In the genomic region with DNA sequence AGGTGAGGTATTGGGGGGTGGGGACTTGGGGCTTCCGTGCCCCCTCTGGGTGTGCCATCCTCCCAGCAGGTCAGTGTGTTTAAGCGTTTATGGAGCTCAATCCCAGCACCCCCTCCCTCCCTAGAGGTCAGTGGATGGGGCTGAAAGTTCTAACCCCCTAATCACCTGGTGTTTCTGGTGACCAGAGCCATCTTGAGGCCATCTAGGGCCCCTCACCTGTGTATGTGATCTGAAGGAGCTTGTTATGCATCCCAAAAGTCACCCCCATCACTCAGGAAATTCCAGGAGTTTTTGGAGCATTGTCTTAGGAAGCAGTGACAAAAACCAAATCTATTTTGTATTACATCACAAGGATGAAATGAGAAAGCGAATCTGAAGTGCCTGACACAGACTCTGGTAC, we compare ENCODE assay signal across 1 cellular context.
TF ChIP-seq lines count a peak whose summit lies in the region.

No MANE protein-coding gene starts in this region.

TF ChIP-seq in GM12878, 131 proteins besides CTCF, POLR2A, EP300 and RAD21:
- TF ChIP-seq EED (IDR thresholded peaks at IDR 0.05; ENCODE audit: low read depth) (peak; percentile 70), TARDBP (IDR thresholded peaks at IDR 0.05; ENCODE audit: borderline replicate concordance) (no peak)
